Comparison of ENCODE assay signal across 1 cellular context in genomic region chr6:139327038-139327437, GRCh38.
A peak's percentile ranks its signal among the peaks of the same experiment; 100 is the strongest.
TF ChIP-seq lines count a peak whose summit lies in the region.

No MANE protein-coding gene starts in this region.

TF ChIP-seq in GM12878, 131 proteins besides CTCF, POLR2A, EP300 and RAD21 (continued from another document and continues in another):
- TF ChIP-seq ZBTB33 (IDR thresholded peaks at IDR 0.05) (no peak), ZNF217 (IDR thresholded peaks at IDR 0.05) (no peak), PBX3 (IDR thresholded peaks at IDR 0.05; ENCODE audit: insufficient replicate concordance, low read depth, low read length) (no peak), RBBP5 (conservative IDR thresholded peaks at IDR 0.05) (no peak), CBX5 (IDR thresholded peaks at IDR 0.05; ENCODE audit: low read depth) (no peak), IKZF1 (conservative IDR thresholded peaks at IDR 0.05) (peak; percentile 96), CREM (IDR thresholded peaks at IDR 0.05; ENCODE audit: low read depth) (peak; percentile 45; the same call in 1 of the 2 replicates), ZNF687 (IDR thresholded peaks at IDR 0.05) (no peak), SREBF2 (IDR thresholded peaks at IDR 0.05; ENCODE audit: low read length) (no peak), YY1 (IDR thresholded peaks at IDR 0.05; ENCODE audit: low read depth, low read length) (peak; percentile 47; the same call in 1 of the 2 replicates), RB1 (IDR thresholded peaks at IDR 0.05; ENCODE audit: borderline replicate concordance) (no peak), NBN (IDR thresholded peaks at IDR 0.05) (peak; percentile 93), HDAC2 (IDR thresholded peaks at IDR 0.05) (no peak), KLF5 (IDR thresholded peaks at IDR 0.05; ENCODE audit: partially characterized antibody) (no peak), ESRRA (IDR thresholded peaks at IDR 0.05; ENCODE audit: low read length) (no peak), ZNF274 (IDR thresholded peaks at IDR 0.05; ENCODE audit: insufficient read depth, insufficient read length) (no peak), MEF2A (IDR thresholded peaks at IDR 0.05; ENCODE audit: insufficient read depth, low read depth, low read length) (no peak), CHD4 (IDR thresholded peaks at IDR 0.05) (no peak), NR2C2 (IDR thresholded peaks at IDR 0.05; ENCODE audit: borderline replicate concordance, control insufficient read depth, insufficient read length, low read depth) (no peak), SIX5 (IDR thresholded peaks at IDR 0.05; ENCODE audit: low read depth, low read length, severe bottlenecking) (no peak), POLR2AphosphoS2 (IDR thresholded peaks at IDR 0.05; ENCODE audit: low read depth, low read length) (no peak), BCLAF1 (IDR thresholded peaks at IDR 0.05) (no peak), HDGF (IDR thresholded peaks at IDR 0.05) (no peak), BCL11A (IDR thresholded peaks at IDR 0.05; ENCODE audit: low read depth, low read length) (peak; percentile 85; the same call in 1 of the 2 replicates), EGR1 (IDR thresholded peaks at IDR 0.05; ENCODE audit: borderline replicate concordance in 1 of 2, low read depth in 2 of 2, low read length in 2 of 2) (no peak), KAT2A (conservative IDR thresholded peaks at IDR 0.05; ENCODE audit: control insufficient read depth, low read depth, low read length) (no peak), TCF12 (IDR thresholded peaks at IDR 0.05; ENCODE audit: low read depth, low read length) (peak; percentile 93), YBX1 (IDR thresholded peaks at IDR 0.05) (no peak), MXI1 (IDR thresholded peaks at IDR 0.05; ENCODE audit: low read depth, low read length) (no peak), DPF2 (IDR thresholded peaks at IDR 0.05) (peak; percentile 98), CEBPB (IDR thresholded peaks at IDR 0.05; ENCODE audit: borderline replicate concordance in 1 of 2, low read depth in 2 of 2, low read length in 2 of 2) (no peak), IRF4 (IDR thresholded peaks at IDR 0.05; ENCODE audit: low read depth, low read length) (peak; percentile 69; the same call in 1 of the 2 replicates), SPI1 (IDR thresholded peaks at IDR 0.05; ENCODE audit: borderline replicate concordance, insufficient read depth, low read depth, low read length) (peak; percentile 92), CHD2 (IDR thresholded peaks at IDR 0.05; ENCODE audit: borderline replicate concordance, low read depth, low read length) (0 out of 2 replicates have a peak, but pooled peaks have one; percentile 27), ETV6 (conservative IDR thresholded peaks at IDR 0.05 in 1 of 2, IDR thresholded peaks at IDR 0.05 in 1 of 2; ENCODE audit: borderline replicate concordance in 1 of 2, low read depth in 1 of 2) (peak in 1 of 2 experiments; percentile 50; a peak in 1 of 4 replicates), BRCA1 (IDR thresholded peaks at IDR 0.05; ENCODE audit: low read depth, low read length) (no peak), HCFC1 (IDR thresholded peaks at IDR 0.05; ENCODE audit: low read length) (no peak), RAD51 (IDR thresholded peaks at IDR 0.05) (no peak; the same call in 1 of the 2 replicates), RFX5 (IDR thresholded peaks at IDR 0.05; ENCODE audit: low read depth, low read length) (no peak), ZZZ3 (IDR thresholded peaks at IDR 0.05; ENCODE audit: control insufficient read depth, insufficient read length, low read depth) (no peak), CBFB (IDR thresholded peaks at IDR 0.05; ENCODE audit: low read depth) (no peak), RCOR1 (conservative IDR thresholded peaks at IDR 0.05; ENCODE audit: low read depth, low read length) (no peak), PML (IDR thresholded peaks at IDR 0.05; ENCODE audit: low read length) (no peak), NFXL1 (IDR thresholded peaks at IDR 0.05; ENCODE audit: borderline replicate concordance) (no peak), CHD1 (IDR thresholded peaks at IDR 0.05; ENCODE audit: low read depth, low read length) (no peak), PKNOX1 (IDR thresholded peaks at IDR 0.05) (peak; percentile 65; the same call in 1 of the 2 replicates), SP1 (IDR thresholded peaks at IDR 0.05; ENCODE audit: low read depth, low read length) (no peak), GABPA (IDR thresholded peaks at IDR 0.05; ENCODE audit: low read depth) (no peak)
- TF ChIP-seq, protein P1, sequence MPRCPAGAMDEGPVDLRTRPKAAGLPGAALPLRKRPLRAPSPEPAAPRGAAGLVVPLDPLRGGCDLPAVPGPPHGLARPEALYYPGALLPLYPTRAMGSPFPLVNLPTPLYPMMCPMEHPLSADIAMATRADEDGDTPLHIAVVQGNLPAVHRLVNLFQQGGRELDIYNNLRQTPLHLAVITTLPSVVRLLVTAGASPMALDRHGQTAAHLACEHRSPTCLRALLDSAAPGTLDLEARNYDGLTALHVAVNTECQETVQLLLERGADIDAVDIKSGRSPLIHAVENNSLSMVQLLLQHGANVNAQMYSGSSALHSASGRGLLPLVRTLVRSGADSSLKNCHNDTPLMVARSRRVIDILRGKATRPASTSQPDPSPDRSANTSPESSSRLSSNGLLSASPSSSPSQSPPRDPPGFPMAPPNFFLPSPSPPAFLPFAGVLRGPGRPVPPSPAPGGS (IDR thresholded peaks at IDR 0.05; ENCODE audit: borderline replicate concordance, insufficient read depth, low read depth, low read length, poor library complexity, severe bottlenecking): no peak
- TF ChIP-seq, protein P2, sequence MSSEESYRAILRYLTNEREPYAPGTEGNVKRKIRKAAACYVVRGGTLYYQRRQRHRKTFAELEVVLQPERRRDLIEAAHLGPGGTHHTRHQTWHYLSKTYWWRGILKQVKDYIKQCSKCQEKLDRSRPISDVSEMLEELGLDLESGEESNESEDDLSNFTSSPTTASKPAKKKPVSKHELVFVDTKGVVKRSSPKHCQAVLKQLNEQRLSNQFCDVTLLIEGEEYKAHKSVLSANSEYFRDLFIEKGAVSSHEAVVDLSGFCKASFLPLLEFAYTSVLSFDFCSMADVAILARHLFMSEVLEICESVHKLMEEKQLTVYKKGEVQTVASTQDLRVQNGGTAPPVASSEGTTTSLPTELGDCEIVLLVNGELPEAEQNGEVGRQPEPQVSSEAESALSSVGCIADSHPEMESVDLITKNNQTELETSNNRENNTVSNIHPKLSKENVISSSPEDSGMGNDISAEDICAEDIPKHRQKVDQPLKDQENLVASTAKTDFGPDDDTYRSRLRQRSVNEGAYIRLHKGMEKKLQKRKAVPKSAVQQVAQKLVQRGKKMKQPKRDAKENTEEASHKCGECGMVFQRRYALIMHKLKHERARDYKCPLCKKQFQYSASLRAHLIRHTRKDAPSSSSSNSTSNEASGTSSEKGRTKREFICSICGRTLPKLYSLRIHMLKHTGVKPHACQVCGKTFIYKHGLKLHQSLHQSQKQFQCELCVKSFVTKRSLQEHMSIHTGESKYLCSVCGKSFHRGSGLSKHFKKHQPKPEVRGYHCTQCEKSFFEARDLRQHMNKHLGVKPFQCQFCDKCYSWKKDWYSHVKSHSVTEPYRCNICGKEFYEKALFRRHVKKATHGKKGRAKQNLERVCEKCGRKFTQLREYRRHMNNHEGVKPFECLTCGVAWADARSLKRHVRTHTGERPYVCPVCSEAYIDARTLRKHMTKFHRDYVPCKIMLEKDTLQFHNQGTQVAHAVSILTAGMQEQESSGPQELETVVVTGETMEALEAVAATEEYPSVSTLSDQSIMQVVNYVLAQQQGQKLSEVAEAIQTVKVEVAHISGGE (CRISPR knock-in tag; IDR thresholded peaks at IDR 0.05): no peak
- TF ChIP-seq, protein P3, sequence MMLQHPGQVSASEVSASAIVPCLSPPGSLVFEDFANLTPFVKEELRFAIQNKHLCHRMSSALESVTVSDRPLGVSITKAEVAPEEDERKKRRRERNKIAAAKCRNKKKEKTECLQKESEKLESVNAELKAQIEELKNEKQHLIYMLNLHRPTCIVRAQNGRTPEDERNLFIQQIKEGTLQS (IDR thresholded peaks at IDR 0.05; ENCODE audit: borderline replicate concordance, extremely low read depth, low read depth, low read length): no peak
